ENCODE assay signal across 23 cellular contexts in genomic region chr17:58528443-58528842, GRCh38. TPM values are rescaled to one million over a fixed set of nuclear protein-coding genes. Genes with fewer than 3 reads are reported as not detected.
DNase-seq lines count a peak whose midpoint lies in the region; ATAC-seq and TF ChIP-seq lines count a peak whose summit lies in the region.
"Had no signal": no experiment of that assay in that cellular context is flagged by ENCODE, and none has a peak within 500 bp of the region (broad histone marks: within the 10 kb centered on the region; RNA-seq: fewer than 3 reads in every experiment).

No MANE protein-coding gene starts in this region.

- DNase-seq in right cardiac atrium (no peak), Right ventricle myocardium inferior (ENCODE audit: missing footprints) (no peak), globus pallidus (ENCODE audit: low spot score) (peak; percentile 52), psoas muscle (no peak), NCI-H748 treated with DMSO at 0.1 percent for 48 hours (lab: John Stamatoyannopoulos, UW) (no peak), OCI-M1 (lab: John Stamatoyannopoulos, UW) (no peak)
- DNase-seq: activated CD4-positive, alpha-beta T cell treated with anti-CD3 and anti-CD28 coated beads for 36 hours; activated naive CD4-positive, alpha-beta T cell treated with anti-CD3 and anti-CD28 coated beads, Interleukin-2, amount 50 U/mL, for 16 hours; BE2C; DMS79 treated with DMSO at 0.1 percent for 48 hours; effector memory CD8-positive, alpha-beta T cell; kidney glomerular epithelial cell; NCI-H1092; NCI-H2029; PC-9 had no signal

- 22% methylated on average over 3 of the region's 3 CpGs for WGBS in right cardiac atrium
- WGBS in psoas muscle, 3 donors: 17 to 23% (median 18%) methylated on average over 3 of the region's 3 CpGs

- H3K9me3 ChIP-seq in right cardiac atrium (ENCODE audit: control insufficient read depth, low read length) (no peaks in the 10 kb centered on the region), psoas muscle (no peaks in the 10 kb centered on the region)
- H3K9me3 ChIP-seq: BE2C, esophagus muscularis mucosa, gastroesophageal sphincter, SJSA1 had no signal

- no peaks in the 10 kb centered on the region for H3K36me3 ChIP-seq in psoas muscle (ENCODE audit: insufficient read depth in 1 of 2, low read depth in 1 of 2)
- H3K36me3 ChIP-seq: BE2C, esophagus muscularis mucosa, gastroesophageal sphincter, SJSA1 had no signal

- no peaks in the 10 kb centered on the region for H3K27me3 ChIP-seq in right cardiac atrium (ENCODE audit: control insufficient read depth, insufficient read depth)
- H3K27me3 ChIP-seq in psoas muscle (ENCODE audit: insufficient read depth in 3 of 3, low read length in 2 of 3): no peaks in the 10 kb centered on the region
- H3K27me3 ChIP-seq: esophagus muscularis mucosa, gastroesophageal sphincter, SJSA1 had no signal

- ATAC-seq in right cardiac atrium (no peak), Right ventricle myocardium inferior (no peak), psoas muscle (no peak), GM18907 (IDR thresholded peaks at IDR 0.05; ENCODE audit: unreplicated experiment) (no peak), HG03159 (IDR thresholded peaks at IDR 0.05; ENCODE audit: unreplicated experiment) (no peak)
- ATAC-seq: activated CD4-positive, alpha-beta T cell treated with anti-CD3 and anti-CD28 coated beads for 36 hours; effector memory CD8-positive, alpha-beta T cell; gastroesophageal sphincter had no signal

- intact Hi-C loops in right cardiac atrium (cut with DNase I) (loop anchor here in 1 of 4 donors (10.0 kb wide), 1 partner anchor 476 kb away; no protein-coding TSS in a partner anchor), Right ventricle myocardium inferior (cut with DNase I) (no loop called here), psoas muscle (cut with DNase I) (loop anchor here in 1 of 2 donors (10.0 kb wide), 2 partner anchors 106 to 166 kb away; partner anchors contain the start of genes RAD51C and TEX14)

- H3K27ac ChIP-seq in right cardiac atrium (ENCODE audit: low read length): peak overlapping the region; percentile 28
- no peak overlapping the region for H3K27ac ChIP-seq in psoas muscle
- H3K27ac ChIP-seq: PC-9, SJSA1 had no signal

- H3K4me3 ChIP-seq in right cardiac atrium (ENCODE audit: low read length) (no peak overlapping the region), psoas muscle (peak overlapping the region; percentile 1)
- H3K4me3 ChIP-seq: esophagus muscularis mucosa, gastroesophageal sphincter, GM12878, PC-9, SJSA1 had no signal

- H3K4me1 ChIP-seq in right cardiac atrium (ENCODE audit: control insufficient read depth, insufficient read depth, low read length) (peaks cover 21% of the 10 kb centered on the region), psoas muscle (peaks cover 6% of the 10 kb centered on the region)
- H3K4me1 ChIP-seq: BE2C had no signal

- TF ChIP-seq CTCF in psoas muscle (IDR thresholded peaks at IDR 0.05): no peak

RNA-seq across cellular contexts. Expression of gene MTMR4, which starts 14.0 kb away (rescaled TPM):
- total RNA-seq in right cardiac atrium (10 to 100 TPM; 11.5 to 26.5 (median 23.5) TPM), Right ventricle myocardium inferior (14.3 TPM), psoas muscle (10 to 100 TPM in 3 of 4 donors, 1 to 10 TPM in 1; 4.5 to 11.2 (median 10.8) TPM)
- polyA plus RNA-seq in right cardiac atrium (8.5 TPM), psoas muscle (1 to 10 TPM; 2.4 to 7.7 (median 4.0) TPM)

RNA-seq across cellular contexts. Expression of gene HSF5, which starts 40.2 kb away (rescaled TPM):
- total RNA-seq in right cardiac atrium (under 1 TPM in 3 of 4 donors, not detected in 1; 0.06 to 0.23 (median 0.08) TPM), Right ventricle myocardium inferior (not detected), psoas muscle (not detected)
- polyA plus RNA-seq in right cardiac atrium (0.02 TPM), psoas muscle (not detected)
- total RNA-seq: astrocyte, LHCN-M2, PC-9, SJSA1 had no signal
